In the genomic region with DNA sequence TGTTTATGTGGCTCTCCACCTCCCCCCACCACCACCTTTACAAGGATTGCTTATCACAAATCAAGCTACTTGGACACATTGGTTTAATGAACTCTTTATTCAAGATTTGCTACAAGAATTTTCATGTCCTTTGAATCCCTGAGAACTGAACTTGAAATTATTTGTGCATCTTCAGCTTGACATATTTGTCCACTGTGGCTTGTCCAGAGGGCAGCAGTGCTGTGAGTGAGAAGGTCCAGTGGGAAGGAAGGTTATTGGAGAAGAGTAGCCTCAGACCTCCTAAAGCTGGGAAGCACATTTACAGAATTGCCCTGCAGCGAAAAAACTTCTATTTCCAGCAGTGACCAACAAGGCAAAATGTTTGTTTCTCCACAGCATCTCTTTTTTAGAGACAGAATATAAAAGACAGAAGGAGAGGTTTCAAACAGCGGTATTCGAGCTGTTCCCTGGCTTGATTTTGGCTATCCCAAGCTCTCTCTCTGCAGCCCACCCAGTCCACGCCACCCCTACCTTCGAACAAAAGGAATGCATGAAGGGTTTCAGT, we compare ENCODE assay signal across 1 cellular context.
TF ChIP-seq lines count a peak whose summit lies in the region.

No MANE protein-coding gene starts in this region.

TF ChIP-seq in GM23338, 12 proteins besides CTCF, POLR2A, EP300 and RAD21:
- TF ChIP-seq ZNF114 (CRISPR knock-in tag; IDR thresholded peaks at IDR 0.05) (no peak), EZH2 (IDR thresholded peaks at IDR 0.05; ENCODE audit: low read depth, unreplicated experiment) (peak; percentile 80)
